Comparison of ENCODE assay signal across 20 cellular contexts in genomic region chr1:207069059-207069458, GRCh38. TPM values are rescaled to one million over a fixed set of nuclear protein-coding genes. Genes with fewer than 3 reads are reported as not detected.
A peak's percentile ranks its signal among the peaks of the same experiment; 100 is the strongest.
DNase-seq lines count a peak whose midpoint lies in the region; ATAC-seq and TF ChIP-seq lines count a peak whose summit lies in the region.
"Had no signal": no experiment of that assay in that cellular context is flagged by ENCODE, and none has a peak within 500 bp of the region (broad histone marks: within the 10 kb centered on the region; RNA-seq: fewer than 3 reads in every experiment).

No MANE protein-coding gene starts in this region.

- peak overlapping the region; percentile 28 for H3K4me3 ChIP-seq in thymus (ENCODE audit: low read length)
- no peak overlapping the region for H3K4me3 ChIP-seq in mesenchymal stem cell (ENCODE audit: insufficient read depth in 1 of 2, low read depth in 1 of 2, low read length in 2 of 2)
- H3K4me3 ChIP-seq: GM23338, lower lobe of right lung, stomach had no signal

- no peak overlapping the region for H3K23ac ChIP-seq in mesenchymal stem cell (ENCODE audit: low read length in 2 of 2)

- no peaks in the 10 kb centered on the region for H3K9me3 Mint-ChIP-seq in activated T-cell treated with anti-CD3 and anti-CD28 coated beads, Interleukin-2, amount 50 U/mL, for 72 hours
- H3K9me3 Mint-ChIP-seq in activated T-helper 17 cell treated with anti-CD3 and anti-CD28 coated beads, Interleukin-2, amount 50 U/mL, for 72 hours = no peaks in the 10 kb centered on the region
- H3K9me3 Mint-ChIP-seq in immature natural killer cell (peaks cover 0 to 3% (median 0%) of the 10 kb centered on the region in 6 donors), chondrocyte (ENCODE audit: low read depth) (no peaks in the 10 kb centered on the region)
- H3K9me3 Mint-ChIP-seq: central memory CD8-positive, alpha-beta T cell; GM23338; T-cell; WTC11 had no signal

- H3K36me3 Mint-ChIP-seq in activated T-cell treated with anti-CD3 and anti-CD28 coated beads, Interleukin-2, amount 50 U/mL, for 72 hours (ENCODE audit: insufficient read depth in 2 of 2) = peaks cover 0 to 3% of the 10 kb centered on the region in 2 donors
- no peaks in the 10 kb centered on the region for H3K36me3 Mint-ChIP-seq in activated T-helper 17 cell treated with anti-CD3 and anti-CD28 coated beads, Interleukin-2, amount 50 U/mL, for 72 hours (ENCODE audit: low read depth)
- peaks cover 12 to 22% (median 19%) of the 10 kb centered on the region in 3 donors for H3K36me3 Mint-ChIP-seq in immature natural killer cell
- H3K36me3 Mint-ChIP-seq in chondrocyte (ENCODE audit: low read depth) = peaks cover 36% of the 10 kb centered on the region

- H2AFZ ChIP-seq in mesenchymal stem cell (ENCODE audit: low read depth, low read length) = no peak overlapping the region
- H2AFZ ChIP-seq: GM23338 had no signal

- H3K4me1 ChIP-seq in thymus (ENCODE audit: control insufficient read depth, insufficient read depth, low read length) (peaks cover 46% of the 10 kb centered on the region), mesenchymal stem cell (ENCODE audit: control insufficient read depth, insufficient read depth, low read depth, low read length) (no peaks in the 10 kb centered on the region)
- H3K4me1 ChIP-seq: lower lobe of right lung had no signal

- H3K27ac ChIP-seq in thymus (ENCODE audit: low read depth) (peak overlapping the region; percentile 9), mesenchymal stem cell (ENCODE audit: low read length, poor library complexity, severe bottlenecking) (no peak overlapping the region)
- H3K27ac ChIP-seq: lower lobe of right lung had no signal

- H4K8ac ChIP-seq in mesenchymal stem cell (ENCODE audit: low read length) = no peak overlapping the region

- no peak overlapping the region for H2BK120ac ChIP-seq in mesenchymal stem cell (ENCODE audit: low read depth, low read length)

- H3K4me3 Mint-ChIP-seq in activated T-cell treated with anti-CD3 and anti-CD28 coated beads, Interleukin-2, amount 50 U/mL, for 72 hours = no peak overlapping the region
- H3K4me3 Mint-ChIP-seq in activated T-helper 17 cell treated with anti-CD3 and anti-CD28 coated beads, Interleukin-2, amount 50 U/mL, for 72 hours = no peak overlapping the region
- peak overlapping the region in 1 of 5 donors; percentile 25 for H3K4me3 Mint-ChIP-seq in immature natural killer cell
- no peak overlapping the region for H3K4me3 Mint-ChIP-seq in chondrocyte (ENCODE audit: unreplicated experiment)
- H3K4me3 Mint-ChIP-seq: central memory CD8-positive, alpha-beta T cell; GM23338; WTC11 had no signal

- WGBS in thymus = 36% methylated on average over 3 of the region's 3 CpGs
- 45% methylated on average over 2 of the region's 3 CpGs for WGBS in mesenchymal stem cell

- no peak overlapping the region for H2AK5ac ChIP-seq in mesenchymal stem cell (ENCODE audit: low read length, severe bottlenecking)

- no peak for TF ChIP-seq CTCF in chondrocyte (IDR thresholded peaks at IDR 0.05)

- no peaks in the 10 kb centered on the region for H3K27me3 Mint-ChIP-seq in activated T-cell treated with anti-CD3 and anti-CD28 coated beads, Interleukin-2, amount 50 U/mL, for 72 hours (ENCODE audit: low read depth)
- no peaks in the 10 kb centered on the region for H3K27me3 Mint-ChIP-seq in activated T-helper 17 cell treated with anti-CD3 and anti-CD28 coated beads, Interleukin-2, amount 50 U/mL, for 72 hours
- H3K27me3 Mint-ChIP-seq in immature natural killer cell (ENCODE audit: low read depth in 3 of 3) (peaks cover 0 to 6% (median 3%) of the 10 kb centered on the region in 3 donors), chondrocyte (ENCODE audit: low read depth) (no peaks in the 10 kb centered on the region)
- H3K27me3 Mint-ChIP-seq: central memory CD8-positive, alpha-beta T cell; T-cell had no signal

- peaks cover 56% of the 10 kb centered on the region for H3K36me3 ChIP-seq in thymus (ENCODE audit: control insufficient read depth, insufficient read depth)
- peaks cover 21 to 74% of the 10 kb centered on the region in 2 experiments for H3K36me3 ChIP-seq in mesenchymal stem cell (ENCODE audit: control insufficient read depth in 1 of 2, insufficient read depth in 2 of 2, low read depth in 1 of 2, low read length in 2 of 2)

- H3K4ac ChIP-seq in mesenchymal stem cell (ENCODE audit: low read depth in 1 of 2, low read length in 2 of 2) = no peak overlapping the region

- H3K79me1 ChIP-seq in mesenchymal stem cell (replicated peaks; ENCODE audit: low read length, poor library complexity, severe bottlenecking) = no peaks in the 10 kb centered on the region

- H2BK12ac ChIP-seq in mesenchymal stem cell (ENCODE audit: low read length in 2 of 2) = no peak overlapping the region

- H3K4me2 ChIP-seq in mesenchymal stem cell (ENCODE audit: low read length, poor library complexity, severe bottlenecking) = no peak overlapping the region
- H3K4me2 ChIP-seq: GM23338 had no signal

- H2BK15ac ChIP-seq in mesenchymal stem cell (ENCODE audit: low read depth, poor library complexity, severe bottlenecking) = no peak overlapping the region

- H3K27ac Mint-ChIP-seq in activated T-cell treated with anti-CD3 and anti-CD28 coated beads, Interleukin-2, amount 50 U/mL, for 72 hours = peak overlapping the region; percentile 4
- H3K27ac Mint-ChIP-seq in activated T-helper 17 cell treated with anti-CD3 and anti-CD28 coated beads, Interleukin-2, amount 50 U/mL, for 72 hours = peak overlapping the region; percentile 33
- peak overlapping the region in 5 of 6 donors; percentile 2 to 75 (median 19) for H3K27ac Mint-ChIP-seq in immature natural killer cell
- no peak overlapping the region for H3K27ac Mint-ChIP-seq in chondrocyte (ENCODE audit: unreplicated experiment)
- H3K27ac Mint-ChIP-seq: GM23338, WTC11 had no signal

- ATAC-seq in activated T-cell treated with anti-CD3 and anti-CD28 coated beads, Interleukin-2, amount 50 U/mL, for 72 hours (replicated peaks in 1 of 2) = peak; percentile 83 to 84
- ATAC-seq in activated T-helper 17 cell treated with anti-CD3 and anti-CD28 coated beads, Interleukin-2, amount 50 U/mL, for 72 hours (replicated peaks) = no peak
- no peak for ATAC-seq in HG03196 (IDR thresholded peaks at IDR 0.05; ENCODE audit: unreplicated experiment)
- ATAC-seq: GM23338, WTC11 had no signal

- H4K91ac ChIP-seq in mesenchymal stem cell (ENCODE audit: low read length) = no peak overlapping the region

- H3K9ac ChIP-seq in mesenchymal stem cell (ENCODE audit: low read length) = no peak overlapping the region

- H3K18ac ChIP-seq in mesenchymal stem cell (ENCODE audit: low read depth in 1 of 2, low read length in 2 of 2) = no peak overlapping the region

- H2BK5ac ChIP-seq in mesenchymal stem cell (ENCODE audit: low read depth, low read length, poor library complexity, severe bottlenecking) = no peak overlapping the region

- peaks cover 25% of the 10 kb centered on the region for H3K4me1 Mint-ChIP-seq in activated T-cell treated with anti-CD3 and anti-CD28 coated beads, Interleukin-2, amount 50 U/mL, for 72 hours (ENCODE audit: low read depth)
- H3K4me1 Mint-ChIP-seq in activated T-helper 17 cell treated with anti-CD3 and anti-CD28 coated beads, Interleukin-2, amount 50 U/mL, for 72 hours = peaks cover 10% of the 10 kb centered on the region
- H3K4me1 Mint-ChIP-seq in immature natural killer cell (peaks cover 17 to 37% of the 10 kb centered on the region in 2 donors), chondrocyte (ENCODE audit: low read depth) (no peaks in the 10 kb centered on the region)
- H3K4me1 Mint-ChIP-seq: GM23338, WTC11 had no signal

- peak in 1 of 2 donors; percentile 30 for DNase-seq in activated T-cell treated with anti-CD3 and anti-CD28 coated beads, Interleukin-2, amount 50 U/mL, for 72 hours
- DNase-seq in activated T-cell treated with anti-CD3 and anti-CD28 coated beads for 4 hours (no peak), immature natural killer cell (no peak), chondrocyte (ENCODE audit: low spot score) (no peak), mesenchymal stem cell (no peak)
- DNase-seq: foreskin fibroblast, lower lobe of right lung, NCI-H1048, NCI-H2171, stomach, T-cell had no signal

- H3K27me3 ChIP-seq in thymus (ENCODE audit: control insufficient read depth, insufficient read depth) (no peaks in the 10 kb centered on the region), mesenchymal stem cell (ENCODE audit: control insufficient read depth in 1 of 2, insufficient read depth in 1 of 2, low read length in 2 of 2) (no peaks in the 10 kb centered on the region)
- H3K27me3 ChIP-seq: stomach had no signal

- H3K14ac ChIP-seq in mesenchymal stem cell (ENCODE audit: low read length in 2 of 2) = no peak overlapping the region

- H3K9me3 ChIP-seq in thymus (ENCODE audit: control insufficient read depth) = no peaks in the 10 kb centered on the region
- no peaks in the 10 kb centered on the region for H3K9me3 ChIP-seq in mesenchymal stem cell (ENCODE audit: control insufficient read depth, low read length)
- H3K9me3 ChIP-seq: lower lobe of right lung, stomach had no signal

RNA-seq across cellular contexts. Expression of gene PFKFB2, which starts 16.0 kb away (rescaled TPM):
- 1 to 10 TPM; 4.6 to 6.9 TPM for total RNA-seq in activated T-cell treated with anti-CD3 and anti-CD28 coated beads, Interleukin-2, amount 50 U/mL, for 72 hours
- 1 to 10 TPM in 1 of 2 donors, under 1 TPM in 1; 0.85 to 1.3 TPM for total RNA-seq in activated T-helper 17 cell treated with anti-CD3 and anti-CD28 coated beads, Interleukin-2, amount 50 U/mL, for 72 hours
- polyA plus RNA-seq in immature natural killer cell = 1 to 10 TPM in 2 of 3 donors, under 1 TPM in 1; 0.94 to 1.8 (median 1.4) TPM
- polyA plus RNA-seq in thymus = 31.0 TPM
- total RNA-seq in chondrocyte = 13.3 to 15.5 TPM (median 14.8 TPM) in 3 replicates
- 3.6 TPM for polyA plus RNA-seq in mesenchymal stem cell (2013, experiment 1 of 2)
- 3.4 TPM for polyA plus RNA-seq in mesenchymal stem cell (2013, experiment 2 of 2)

RNA-seq across cellular contexts. Expression of gene YOD1, which starts 18.1 kb away (rescaled TPM):
- total RNA-seq in activated T-cell treated with anti-CD3 and anti-CD28 coated beads, Interleukin-2, amount 50 U/mL, for 72 hours = 10 to 100 TPM; 12.6 to 13.2 TPM
- 1 to 10 TPM; 6.7 to 7.1 TPM for total RNA-seq in activated T-helper 17 cell treated with anti-CD3 and anti-CD28 coated beads, Interleukin-2, amount 50 U/mL, for 72 hours
- polyA plus RNA-seq in immature natural killer cell (1 to 10 TPM in 1 of 3 donors, under 1 TPM in 1, not detected in 1; 0.49 to 1.5 TPM), thymus (10.5 TPM)
- 5.3 to 6.3 TPM (median 5.5 TPM) in 3 replicates for total RNA-seq in chondrocyte
- polyA plus RNA-seq in mesenchymal stem cell (2013, experiment 1 of 2) = 2.7 TPM
- 2.7 TPM for polyA plus RNA-seq in mesenchymal stem cell (2013, experiment 2 of 2)

RNA-seq across cellular contexts. Expression of gene C4BPB, which starts 19.6 kb away (rescaled TPM):
- 1 to 10 TPM; 2.6 to 7.4 TPM for total RNA-seq in activated T-cell treated with anti-CD3 and anti-CD28 coated beads, Interleukin-2, amount 50 U/mL, for 72 hours
- 1 to 10 TPM in 1 of 2 donors, under 1 TPM in 1; 0.58 to 2.1 TPM for total RNA-seq in activated T-helper 17 cell treated with anti-CD3 and anti-CD28 coated beads, Interleukin-2, amount 50 U/mL, for 72 hours
- under 1 TPM in 1 of 3 donors, not detected in 2; 0.24 TPM for polyA plus RNA-seq in immature natural killer cell
- 1.1 TPM for polyA plus RNA-seq in thymus
- total RNA-seq in chondrocyte = not detected in 3 replicates
- polyA plus RNA-seq in mesenchymal stem cell (2013, experiment 1 of 2) = not detected
- polyA plus RNA-seq in mesenchymal stem cell (2013, experiment 2 of 2) = not detected
- total RNA-seq: GM23338, RPMI7951 had no signal
- polyA plus RNA-seq: AG04450, GM23338, neural cell had no signal

RNA-seq across cellular contexts. Expression of gene C4BPA, which starts 35.0 kb away (rescaled TPM):
- total RNA-seq in activated T-cell treated with anti-CD3 and anti-CD28 coated beads, Interleukin-2, amount 50 U/mL, for 72 hours = not detected
- total RNA-seq in activated T-helper 17 cell treated with anti-CD3 and anti-CD28 coated beads, Interleukin-2, amount 50 U/mL, for 72 hours = not detected
- polyA plus RNA-seq in immature natural killer cell (not detected), thymus (0.32 TPM)
- total RNA-seq in chondrocyte = not detected in 3 replicates
- polyA plus RNA-seq in mesenchymal stem cell (2013, experiment 1 of 2) = not detected
- not detected for polyA plus RNA-seq in mesenchymal stem cell (2013, experiment 2 of 2)
- total RNA-seq: GM23338, RPMI7951 had no signal
- polyA plus RNA-seq: AG04450, GM23338, neural cell had no signal

RNA-seq across cellular contexts. Expression of gene C1orf116, which starts 36.5 kb away (rescaled TPM):
- under 1 TPM; 0.12 to 0.21 TPM for total RNA-seq in activated T-cell treated with anti-CD3 and anti-CD28 coated beads, Interleukin-2, amount 50 U/mL, for 72 hours
- not detected for total RNA-seq in activated T-helper 17 cell treated with anti-CD3 and anti-CD28 coated beads, Interleukin-2, amount 50 U/mL, for 72 hours
- under 1 TPM in 1 of 3 donors, not detected in 2; 0.31 TPM for polyA plus RNA-seq in immature natural killer cell
- 0.98 TPM for polyA plus RNA-seq in thymus
- 0.07 to 0.10 TPM in 2 of 3 replicates, not detected in the other for total RNA-seq in chondrocyte
- polyA plus RNA-seq in mesenchymal stem cell (2013, experiment 1 of 2) = 0.01 TPM
- 0.01 TPM for polyA plus RNA-seq in mesenchymal stem cell (2013, experiment 2 of 2)
- polyA plus RNA-seq: AG04450, neural cell had no signal

Comparison
In these comparisons a context has a peak if more than half of its experiments do, and no peak if none do; other contexts are left out.
1. ATAC-seq: peak in activated T-cell treated with anti-CD3 and anti-CD28 coated beads, Interleukin-2, amount 50 U/mL, for 72 hours (2 of 2); none in activated T-helper 17 cell treated with anti-CD3 and anti-CD28 coated beads, Interleukin-2, amount 50 U/mL, for 72 hours (single experiment) and HG03196 (single experiment).